Comparison of ENCODE assay signal across 15 cellular contexts in genomic region chr17:67585077-67585602, GRCh38.
DNase-seq lines count a peak whose midpoint lies in the region; ATAC-seq, FAIRE-seq and TF ChIP-seq lines count a peak whose summit lies in the region.
"Had no signal": no experiment of that assay in that cellular context is flagged by ENCODE, and none has a peak within 500 bp of the region (broad histone marks: within the 10 kb centered on the region; RNA-seq: fewer than 3 reads in every experiment).

No MANE protein-coding gene starts in this region.

- H2AK5ac ChIP-seq in IMR-90 (ENCODE audit: low read depth, low read length) = no peak overlapping the region

- H2BK120ac ChIP-seq in IMR-90 (ENCODE audit: low read depth, low read length) = no peak overlapping the region

- POLR2A ChIA-PET in IMR-90 (lab: Charles Lee; ENCODE audit: unreplicated experiment) = no interaction called here
- POLR2A ChIA-PET in CD8-positive, alpha-beta T cell (lab: Charles Lee) = no interaction called here
- POLR2A ChIA-PET in naive thymus-derived CD8-positive, alpha-beta T cell (lab: Charles Lee) = no interaction called here

- no peak overlapping the region for H3K4ac ChIP-seq in IMR-90 (ENCODE audit: low read depth, low read length)

- no peaks in the 10 kb centered on the region for H4K20me1 ChIP-seq in IMR-90 (ENCODE audit: insufficient read depth, low read length)
- H4K20me1 ChIP-seq: BLaER1 had no signal

- no peak overlapping the region for H4K5ac ChIP-seq in IMR-90 (ENCODE audit: low read depth, low read length)

- CTCF ChIA-PET in IMR-90 (lab: Yijun Ruan, JAX) = interaction anchor here (0.6 kb wide), 1 partner anchor 384 kb away, joined by 6 read pairs; no protein-coding TSS in a partner anchor
- CTCF ChIA-PET in CD8-positive, alpha-beta T cell (lab: Charles Lee) = interaction anchor here (1.0 kb wide), 1 partner anchor 109 kb away, joined by 3 read pairs; no protein-coding TSS in a partner anchor

- H3K9me3 Mint-ChIP-seq in CD8-positive, alpha-beta T cell = no peaks in the 10 kb centered on the region
- peaks cover 0 to 3% (median 0%) of the 10 kb centered on the region in 9 donors for H3K9me3 Mint-ChIP-seq in naive thymus-derived CD8-positive, alpha-beta T cell
- H3K9me3 Mint-ChIP-seq: activated CD8-positive, alpha-beta T cell treated with anti-CD3 and anti-CD28 coated beads for 36 hours; activated naive CD4-positive, alpha-beta T cell treated with anti-CD3 and anti-CD28 coated beads for 36 hours had no signal

- no TSS peak for BruUV-seq in IMR-90 (replicated peaks; lab: Mats Ljungman, UMichigan)

- H3K9ac ChIP-seq in IMR-90 (ENCODE audit: low read depth, low read length) = no peak overlapping the region
- H3K9ac ChIP-seq: BLaER1 had no signal

- no peak overlapping the region for H3K27ac ChIP-seq in IMR-90 (ENCODE audit: insufficient read depth, low read length)
- H3K27ac ChIP-seq in CD8-positive, alpha-beta T cell (ENCODE audit: low read depth, low read length) = no peak overlapping the region
- no peak overlapping the region for H3K27ac ChIP-seq in right cardiac atrium (ENCODE audit: low read length)
- H3K27ac ChIP-seq: BLaER1, HL-60 had no signal

- H3K79me1 ChIP-seq in IMR-90 (ENCODE audit: low read depth in 1 of 2, low read length in 2 of 2) = no peaks in the 10 kb centered on the region

- no peak overlapping the region for H3K4me2 ChIP-seq in IMR-90 (ENCODE audit: low read depth, low read length)
- H3K4me2 ChIP-seq: BLaER1 had no signal

- H3K4me3 Mint-ChIP-seq in CD8-positive, alpha-beta T cell = no peak overlapping the region
- H3K4me3 Mint-ChIP-seq in naive thymus-derived CD8-positive, alpha-beta T cell = no peak overlapping the region
- H3K4me3 Mint-ChIP-seq: activated CD8-positive, alpha-beta T cell treated with anti-CD3 and anti-CD28 coated beads for 36 hours; activated naive CD4-positive, alpha-beta T cell treated with anti-CD3 and anti-CD28 coated beads for 36 hours had no signal

- no peak overlapping the region for H3K23ac ChIP-seq in IMR-90 (ENCODE audit: low read depth, low read length)

- no peak for TF ChIP-seq RAD21 in IMR-90 (IDR thresholded peaks at IDR 0.05; ENCODE audit: low read length)

- no peaks in the 10 kb centered on the region; the same call in 1 of the 2 replicates for H3K4me1 ChIP-seq in IMR-90 (ENCODE audit: control insufficient read depth, insufficient read depth, low read length)
- H3K4me1 ChIP-seq in CD8-positive, alpha-beta T cell (ENCODE audit: insufficient read depth, low read length) = no peaks in the 10 kb centered on the region
- no peaks in the 10 kb centered on the region for H3K4me1 ChIP-seq in right cardiac atrium (ENCODE audit: control insufficient read depth, insufficient read depth, low read length)

- no peak overlapping the region for H3K27ac Mint-ChIP-seq in CD8-positive, alpha-beta T cell
- H3K27ac Mint-ChIP-seq in naive thymus-derived CD8-positive, alpha-beta T cell = peak overlapping the region in 5 of 10 donors; percentile 18 to 69 (median 45)
- H3K27ac Mint-ChIP-seq: activated CD8-positive, alpha-beta T cell treated with anti-CD3 and anti-CD28 coated beads for 36 hours; activated naive CD4-positive, alpha-beta T cell treated with anti-CD3 and anti-CD28 coated beads for 36 hours had no signal

- no peaks in the 10 kb centered on the region for H3K27me3 ChIP-seq in IMR-90 (ENCODE audit: control insufficient read depth, insufficient read depth, low read length)
- H3K27me3 ChIP-seq in CD8-positive, alpha-beta T cell (ENCODE audit: insufficient read depth, low read length) = no peaks in the 10 kb centered on the region
- H3K27me3 ChIP-seq in right cardiac atrium (ENCODE audit: control insufficient read depth, insufficient read depth) = no peaks in the 10 kb centered on the region
- H3K27me3 ChIP-seq: BLaER1 had no signal

- H3K9me1 ChIP-seq in IMR-90 (ENCODE audit: insufficient read depth, low read length) = no peaks in the 10 kb centered on the region

- H3K56ac ChIP-seq in IMR-90 (ENCODE audit: extremely low read depth, insufficient read depth, low read length) = no peak overlapping the region

- no peak overlapping the region for H2AFZ ChIP-seq in IMR-90 (replicated peaks; ENCODE audit: low read length, poor library complexity)

- H3K27me3 Mint-ChIP-seq in CD8-positive, alpha-beta T cell (ENCODE audit: low read depth) = no peaks in the 10 kb centered on the region
- no peaks in the 10 kb centered on the region for H3K27me3 Mint-ChIP-seq in naive thymus-derived CD8-positive, alpha-beta T cell
- H3K27me3 Mint-ChIP-seq: activated CD8-positive, alpha-beta T cell treated with anti-CD3 and anti-CD28 coated beads for 36 hours had no signal

- H2BK5ac ChIP-seq in IMR-90 (ENCODE audit: low read depth, low read length, poor library complexity, severe bottlenecking) = no peak overlapping the region

- no peaks in the 10 kb centered on the region for H3K9me3 ChIP-seq in IMR-90 (ENCODE audit: control insufficient read depth, insufficient read depth, low read length)
- H3K9me3 ChIP-seq in CD8-positive, alpha-beta T cell (ENCODE audit: low read length) = no peaks in the 10 kb centered on the region
- no peaks in the 10 kb centered on the region for H3K9me3 ChIP-seq in right cardiac atrium (ENCODE audit: control insufficient read depth, low read length)

- dilution Hi-C loops in IMR-90 (cut with HindIII; ENCODE audit: low sequenced_read_pairs, unreplicated experiment) = no loop called here

- H3K18ac ChIP-seq in IMR-90 (ENCODE audit: low read depth, low read length) = no peak overlapping the region

- peaks cover 34% of the 10 kb centered on the region for H3K4me1 Mint-ChIP-seq in CD8-positive, alpha-beta T cell (ENCODE audit: low read depth)
- peaks cover 15 to 27% (median 21%) of the 10 kb centered on the region in 4 donors for H3K4me1 Mint-ChIP-seq in naive thymus-derived CD8-positive, alpha-beta T cell

- no peaks in the 10 kb centered on the region; the same call in 1 of the 2 replicates for H3K36me3 ChIP-seq in IMR-90 (ENCODE audit: control insufficient read depth, insufficient read depth, low read length)
- H3K36me3 ChIP-seq in CD8-positive, alpha-beta T cell (ENCODE audit: insufficient read depth, low read length) = peaks cover 7% of the 10 kb centered on the region

- TF ChIP-seq CTCF in IMR-90 (conservative IDR thresholded peaks at IDR 0.05; ENCODE audit: low read depth, low read length) = no peak
- TF ChIP-seq CTCF in CD8-positive, alpha-beta T cell (IDR thresholded peaks at IDR 0.05) = no peak

- no peak overlapping the region for H2BK15ac ChIP-seq in IMR-90 (ENCODE audit: low read depth, low read length)

- H3K4me3 ChIP-seq in IMR-90 (ENCODE audit: insufficient read depth, low read depth, low read length) (no peak overlapping the region), right cardiac atrium (ENCODE audit: low read length) (no peak overlapping the region)
- no peak overlapping the region for H3K4me3 ChIP-seq in CD8-positive, alpha-beta T cell (ENCODE audit: low read depth, low read length)
- H3K4me3 ChIP-seq: BLaER1 had no signal

- H3K14ac ChIP-seq in IMR-90 (replicated peaks; ENCODE audit: low read depth, low read length) = no peak overlapping the region

- ATAC-seq in IMR-90 (ENCODE audit: low read depth) = no peak
- no peak for ATAC-seq in CD8-positive, alpha-beta T cell
- no peak for ATAC-seq in naive thymus-derived CD8-positive, alpha-beta T cell
- no peak for ATAC-seq in right cardiac atrium
- ATAC-seq: activated CD8-positive, alpha-beta T cell treated with anti-CD3 and anti-CD28 coated beads for 36 hours had no signal

- intact Hi-C loops in IMR-90 (cut with micrococcal nuclease) = no loop called here
- intact Hi-C loops in CD8-positive, alpha-beta T cell (cut with DNase I, micrococcal nuclease) = no loop called here
- intact Hi-C loops in right cardiac atrium (cut with DNase I) = no loop called here

- TF ChIP-seq POLR2A in IMR-90 (IDR thresholded peaks at IDR 0.05; ENCODE audit: low read depth, low read length) = no peak

- H2BK20ac ChIP-seq in IMR-90 (ENCODE audit: low read depth, low read length) = no peak overlapping the region

- in situ Hi-C loops in Caki2 (cut with HindIII; ENCODE audit: low pct_unique_long_range_greater_than_20kb, low sequenced_read_pairs) = no loop called here
- in situ Hi-C loops in IMR-90 (cut with MboI; ENCODE audit: low sequenced_read_pairs) = no loop called here

- WGBS in IMR-90 (ENCODE audit: extremely low coverage in 2 of 2, insufficient read length in 1 of 2), 2 experiments = no CpG with 5 or more reads among the region's 4 CpGs
- WGBS in right cardiac atrium = 95% methylated on average over 4 of the region's 4 CpGs

- no peak overlapping the region for H2AK9ac ChIP-seq in IMR-90 (replicated peaks; ENCODE audit: low read depth, low read length, poor library complexity)

- peak; percentile 26 for DNase-seq in Caki2 (ENCODE audit: low read depth)
- peak; percentile 40 for DNase-seq in IMR-90
- DNase-seq in NCI-H524 treated with DMSO at 0.1 percent for 48 hours (lab: John Stamatoyannopoulos, UW) = peak; percentile 43
- no peak for DNase-seq in CD8-positive, alpha-beta T cell
- no peak for DNase-seq in naive thymus-derived CD8-positive, alpha-beta T cell
- DNase-seq in GM03348 (ENCODE audit: low spot score) = no peak
- DNase-seq in right cardiac atrium = no peak
- DNase-seq: activated CD8-positive, alpha-beta T cell treated with anti-CD3 and anti-CD28 coated beads for 36 hours; activated naive CD4-positive, alpha-beta T cell treated with anti-CD3 and anti-CD28 coated beads for 36 hours; MM.1S; retina; T-helper 9 cell had no signal

- peak; percentile 92 for FAIRE-seq in islet of Langerhans (lab: Jason Lieb, UNC)

- no peak overlapping the region for H4K8ac ChIP-seq in IMR-90 (ENCODE audit: low read depth in 2 of 2, low read length in 2 of 2)

- peaks cover 64% of the 10 kb centered on the region for H3K36me3 Mint-ChIP-seq in CD8-positive, alpha-beta T cell
- H3K36me3 Mint-ChIP-seq in naive thymus-derived CD8-positive, alpha-beta T cell = peaks cover 11 to 60% (median 20%) of the 10 kb centered on the region in 3 donors

- no peak overlapping the region for H4K91ac ChIP-seq in IMR-90 (ENCODE audit: insufficient read depth, low read depth, low read length)

TF ChIP-seq in IMR-90, 13 proteins besides CTCF, POLR2A, EP300 and RAD21:
- TF ChIP-seq USF2 (IDR thresholded peaks at IDR 0.05; ENCODE audit: low read depth, low read length) (no peak), CEBPB (IDR thresholded peaks at IDR 0.05; ENCODE audit: low read depth, low read length) (no peak)

Comparison
In these comparisons a context has a peak if more than half of its experiments do, and no peak if none do; other contexts are left out.
1. DNase-seq: peak in Caki2 (single experiment), IMR-90 (single experiment) and NCI-H524 treated with DMSO at 0.1 percent for 48 hours (single experiment); none in CD8-positive, alpha-beta T cell (0 of 7), naive thymus-derived CD8-positive, alpha-beta T cell (0 of 10), GM03348 (single experiment) and right cardiac atrium (0 of 3).